8 cellular contexts compared by ENCODE assay signal in the genomic region with DNA sequence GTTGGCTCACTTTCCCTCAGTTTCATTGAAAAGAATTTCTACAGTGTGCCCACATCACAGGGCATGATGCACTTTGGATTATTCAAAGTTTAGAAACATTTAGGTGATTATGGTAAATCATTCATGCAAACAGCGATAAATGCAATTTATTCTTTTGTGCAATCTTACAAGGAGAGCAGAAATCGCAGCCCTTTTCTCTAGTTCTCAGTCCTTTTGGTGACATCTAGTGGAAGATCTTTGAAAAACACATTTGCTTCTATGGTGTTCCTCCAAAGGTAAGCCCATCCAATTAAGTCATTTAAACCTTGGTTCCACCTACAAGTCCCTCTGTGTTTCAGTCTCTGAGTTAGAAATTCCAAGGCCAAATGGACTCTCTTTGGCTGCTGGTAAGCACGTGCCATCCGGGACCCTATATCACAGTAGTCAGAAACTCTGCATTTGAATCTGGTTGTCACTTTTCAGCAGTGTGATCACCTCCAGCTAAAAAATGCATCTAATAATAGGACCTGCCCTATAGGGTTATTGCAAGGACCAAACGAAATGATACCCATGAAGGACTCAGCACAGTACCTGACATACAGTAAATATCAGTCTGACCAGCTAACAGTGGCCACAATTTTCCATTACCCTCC.
DNase-seq lines count a peak whose midpoint lies in the region; ATAC-seq and TF ChIP-seq lines count a peak whose summit lies in the region.

No MANE protein-coding gene starts in this region.

- H3K27ac ChIP-seq in DND-41 (ENCODE audit: low read length) (0 out of 2 replicates have a peak overlapping the region, but pooled peaks have one; percentile 35), osteoblast (ENCODE audit: low read depth, low read length) (no peak overlapping the region)

- TF ChIP-seq CTCF in DND-41 (IDR thresholded peaks at IDR 0.05; ENCODE audit: borderline replicate concordance, extremely low read depth, low read length, poor library complexity, severe bottlenecking) (peak; percentile 72), osteoblast (IDR thresholded peaks at IDR 0.05; ENCODE audit: extremely low read depth, low read depth, low read length) (peak; percentile 58)

- CTCF ChIA-PET in activated naive CD4-positive, alpha-beta T cell treated with anti-CD3 and anti-CD28 coated beads for 36 hours (lab: Charles Lee): interaction anchor here (0.7 kb wide), 1 partner anchor 86 kb away, joined by 3 read pairs; no protein-coding TSS in a partner anchor

- H4K20me1 ChIP-seq in DND-41 (ENCODE audit: insufficient read depth, low read length) (peaks cover 36% of the 10 kb centered on the region), osteoblast (ENCODE audit: insufficient read depth, low read length) (peaks cover 13% of the 10 kb centered on the region)

- H3K36me3 ChIP-seq in DND-41 (ENCODE audit: insufficient read depth, low read length): peaks cover 80% of the 10 kb centered on the region
- peaks cover 32% of the 10 kb centered on the region for H3K36me3 ChIP-seq in osteoblast (ENCODE audit: insufficient read depth, low read length)

- no peak overlapping the region for H3K9ac ChIP-seq in DND-41 (ENCODE audit: low read depth, low read length)

- H3K27me3 Mint-ChIP-seq in activated naive CD4-positive, alpha-beta T cell treated with anti-CD3 and anti-CD28 coated beads for 36 hours (ENCODE audit: low read depth): no peaks in the 10 kb centered on the region

- ATAC-seq in DND-41 (ENCODE audit: insufficient read depth, low read depth) (peak; percentile 47; the same call in 2 of the 3 replicates), HG03103 (IDR thresholded peaks at IDR 0.05; ENCODE audit: low read depth, unreplicated experiment) (peak; percentile 49), esophagus mucosa (peak; percentile 3), GM19395 (IDR thresholded peaks at IDR 0.05; ENCODE audit: unreplicated experiment) (no peak), GM19351 (IDR thresholded peaks at IDR 0.05; ENCODE audit: unreplicated experiment) (no peak)

- DNase-seq in DND-41: no peak
- peak; percentile 68 for DNase-seq in RKO (ENCODE audit: low spot score)
- DNase-seq in osteoblast (ENCODE audit: insufficient read length, low spot score, missing footprints): peak; percentile 93
- no peak for DNase-seq in activated naive CD4-positive, alpha-beta T cell treated with anti-CD3 and anti-CD28 coated beads for 36 hours

- no peak overlapping the region for H3K4me2 ChIP-seq in DND-41 (ENCODE audit: insufficient read depth, low read length)
- no peak overlapping the region for H3K4me2 ChIP-seq in osteoblast (ENCODE audit: insufficient read depth, low read length)

- H3K79me2 ChIP-seq in DND-41 (ENCODE audit: insufficient read depth, low read length) (no peaks in the 10 kb centered on the region), osteoblast (ENCODE audit: insufficient read depth, low read length) (no peaks in the 10 kb centered on the region)

- H3K4me1 ChIP-seq in DND-41 (ENCODE audit: insufficient read depth, low read length) (no peaks in the 10 kb centered on the region), osteoblast (ENCODE audit: insufficient read depth, low read length) (peaks cover 11% of the 10 kb centered on the region)

- no peak overlapping the region for H3K27ac Mint-ChIP-seq in activated naive CD4-positive, alpha-beta T cell treated with anti-CD3 and anti-CD28 coated beads for 36 hours

- peaks cover 7% of the 10 kb centered on the region for H3K36me3 Mint-ChIP-seq in activated naive CD4-positive, alpha-beta T cell treated with anti-CD3 and anti-CD28 coated beads for 36 hours (ENCODE audit: low read depth)

- intact Hi-C loops in activated naive CD4-positive, alpha-beta T cell treated with anti-CD3 and anti-CD28 coated beads for 36 hours (cut with micrococcal nuclease): loop anchor here (1.0 to 5.0 kb wide), 2 partner anchors 141 to 425 kb away; a partner anchor contains a TSS

- H3K27me3 ChIP-seq in DND-41 (ENCODE audit: insufficient read depth, low read length, poor library complexity): no peaks in the 10 kb centered on the region
- H3K27me3 ChIP-seq in osteoblast (ENCODE audit: insufficient read depth, low read length): no peaks in the 10 kb centered on the region

- H3K9me3 ChIP-seq in DND-41 (ENCODE audit: insufficient read depth, low read length, severe bottlenecking): no peaks in the 10 kb centered on the region
- no peaks in the 10 kb centered on the region for H3K9me3 ChIP-seq in osteoblast (ENCODE audit: low read depth, low read length)

- H3K4me3 Mint-ChIP-seq in activated naive CD4-positive, alpha-beta T cell treated with anti-CD3 and anti-CD28 coated beads for 36 hours: no peak overlapping the region

- H3K4me3 ChIP-seq in DND-41 (ENCODE audit: low read depth in 1 of 2, low read length in 2 of 2) (no peak overlapping the region), osteoblast (ENCODE audit: insufficient read depth, low read length) (no peak overlapping the region)

- H3K4me1 Mint-ChIP-seq in activated naive CD4-positive, alpha-beta T cell treated with anti-CD3 and anti-CD28 coated beads for 36 hours (ENCODE audit: low read depth): no peaks in the 10 kb centered on the region

- H2AFZ ChIP-seq in DND-41 (ENCODE audit: low read depth, low read length) (no peak overlapping the region), osteoblast (ENCODE audit: low read length) (no peak overlapping the region)

- no peaks in the 10 kb centered on the region for H3K9me3 Mint-ChIP-seq in activated naive CD4-positive, alpha-beta T cell treated with anti-CD3 and anti-CD28 coated beads for 36 hours

Comparison
In these comparisons a context has a peak if more than half of its experiments do, and no peak if none do; other contexts are left out.
1. ATAC-seq: peak in DND-41 (single experiment), HG03103 (single experiment) and esophagus mucosa (single experiment); none in GM19395 (single experiment) and GM19351 (single experiment).
2. DNase-seq: peak in RKO (single experiment) and osteoblast (single experiment); none in DND-41 (single experiment) and activated naive CD4-positive, alpha-beta T cell treated with anti-CD3 and anti-CD28 coated beads for 36 hours (single experiment).